ENCODE assay signal across 8 cellular contexts in genomic region chr9:128073260-128073886, GRCh38. TPM values are rescaled to one million over a fixed set of nuclear protein-coding genes. Genes with fewer than 3 reads are reported as not detected.
DNase-seq lines count a peak whose midpoint lies in the region; ATAC-seq, FAIRE-seq and TF ChIP-seq lines count a peak whose summit lies in the region.

No MANE protein-coding gene starts in this region.

- peaks cover 83% of the 10 kb centered on the region for H3K79me2 ChIP-seq in GM12878 (ENCODE audit: control insufficient read depth, insufficient read depth, low read length)

- RAD21 ChIA-PET in GM12878 (lab: Charles Lee; ENCODE audit: unreplicated experiment): interaction anchor here (0.8 to 3.3 kb wide), 11 partner anchors 9 to 611 kb away, joined by 3 to 11 read pairs (median 4); no protein-coding TSS in a partner anchor

- H2AFZ ChIP-seq in GM12878 (ENCODE audit: control insufficient read depth, low read depth, low read length): no peak overlapping the region

- H3K36me3 ChIP-seq in GM12878 (ENCODE audit: control insufficient read depth in 2 of 2, insufficient read depth in 2 of 2, low read length in 1 of 2): peaks cover 0 to 6% of the 10 kb centered on the region in 2 experiments; a peak in 2 of 4 replicates
- H3K36me3 ChIP-seq in mucosa of rectum (ENCODE audit: control insufficient read depth in 2 of 2, insufficient read depth in 2 of 2, low read length in 2 of 2): no peaks in the 10 kb centered on the region
- H3K36me3 ChIP-seq in urinary bladder (ENCODE audit: insufficient read depth): no peaks in the 10 kb centered on the region

- intact Hi-C loops in GM12878 (cut with micrococcal nuclease; ENCODE audit: unreplicated experiment): no loop called here

- H3K27me3 Mint-ChIP-seq in activated naive CD4-positive, alpha-beta T cell treated with anti-CD3 and anti-CD28 coated beads, Interleukin-2, amount 10 ng/mL, durations not matched to agents 7 days and 5 days: no peaks in the 10 kb centered on the region

- peaks cover 68% of the 10 kb centered on the region for H3K4me1 Mint-ChIP-seq in activated naive CD4-positive, alpha-beta T cell treated with anti-CD3 and anti-CD28 coated beads, Interleukin-2, amount 10 ng/mL, durations not matched to agents 7 days and 5 days

- TF ChIP-seq EP300 in GM12878 (IDR thresholded peaks at IDR 0.05; ENCODE audit: borderline replicate concordance in 1 of 2, control insufficient read depth in 1 of 2, low read depth in 2 of 2, low read length in 2 of 2): no peak

- peak overlapping the region; percentile 93 for H3K4me2 ChIP-seq in GM12878 (ENCODE audit: control insufficient read depth, insufficient read depth)

- no peak overlapping the region for H3K4me3 Mint-ChIP-seq in activated naive CD4-positive, alpha-beta T cell treated with anti-CD3 and anti-CD28 coated beads, Interleukin-2, amount 10 ng/mL, durations not matched to agents 7 days and 5 days

- FAIRE-seq in GM12878 (lab: Jason Lieb, UNC): no peak

- H3K9ac ChIP-seq in GM12878 (ENCODE audit: control insufficient read depth, insufficient read depth, low read length) (peak overlapping the region; percentile 72), mucosa of rectum (ENCODE audit: low read depth in 1 of 2, low read length in 2 of 2) (peak overlapping the region in 1 of 2 donors; percentile 37)

- SMC1A ChIA-PET in GM12878 (lab: Charles Lee; ENCODE audit: uncharacterized antibody, unreplicated experiment): interaction anchor here (0.6 to 5.1 kb wide), 13 partner anchors 7 to 268 kb away, joined by 3 to 21 read pairs (median 5); no protein-coding TSS in a partner anchor

- peaks cover 40% of the 10 kb centered on the region for H3K36me3 Mint-ChIP-seq in activated naive CD4-positive, alpha-beta T cell treated with anti-CD3 and anti-CD28 coated beads, Interleukin-2, amount 10 ng/mL, durations not matched to agents 7 days and 5 days

- CTCF ChIA-PET in activated naive CD4-positive, alpha-beta T cell treated with anti-CD3 and anti-CD28 coated beads, Interleukin-2, amount 10 ng/mL, durations not matched to agents 7 days and 5 days (lab: Charles Lee): interaction anchor here (0.9 to 2.5 kb wide), 5 partner anchors 31 to 132 kb away, joined by 3 to 8 read pairs (median 3); no protein-coding TSS in a partner anchor
- CTCF ChIA-PET in GM12878 (lab: Yijun Ruan, JAX): interaction anchor here (0.7 to 5.3 kb wide), 7 partner anchors 10 to 949 kb away, joined by 3 to 33 read pairs (median 13); no protein-coding TSS in a partner anchor

- no peak for TF ChIP-seq RAD21 in GM12878 (IDR thresholded peaks at IDR 0.05; ENCODE audit: insufficient read depth, low read depth, low read length)

- no peaks in the 10 kb centered on the region; the same call in 2 of the 3 replicates for H3K9me3 ChIP-seq in GM12878 (replicated peaks; ENCODE audit: control insufficient read depth, insufficient read depth, low read length)
- no peaks in the 10 kb centered on the region for H3K9me3 ChIP-seq in mucosa of rectum (ENCODE audit: control insufficient read depth in 2 of 2, low read length in 2 of 2)

- no peaks in the 10 kb centered on the region for H4K20me1 ChIP-seq in GM12878 (ENCODE audit: control insufficient read depth, insufficient read depth)

- WGBS in GM12878 (ENCODE audit: insufficient coverage, insufficient replicate concordance, low lambda C conversion rate, missing lambda C conversion rate): 78% methylated on average over 7 of the region's 7 CpGs
- 56% methylated on average over 7 of the region's 7 CpGs for WGBS in urinary bladder

- H3K4me3 ChIP-seq in GM12878 (peak overlapping the region; percentile 56), mucosa of rectum (ENCODE audit: low read length in 2 of 2) (peak overlapping the region in 1 of 2 donors; percentile 0), urinary bladder (ENCODE audit: low read depth, low read length) (no peak overlapping the region)

- no peak for TF ChIP-seq POLR2A in GM12878 (IDR thresholded peaks at IDR 0.05; ENCODE audit: low read depth, low read length)

- BruUV-seq in GM12878 (replicated peaks; lab: Mats Ljungman, UMichigan): no TSS peak

- H3K4me1 ChIP-seq in GM12878 (ENCODE audit: control insufficient read depth, insufficient read depth, low read length) (peaks cover 29% of the 10 kb centered on the region), mucosa of rectum (ENCODE audit: control insufficient read depth in 2 of 2, insufficient read depth in 2 of 2, low read length in 2 of 2) (peaks cover 30 to 44% of the 10 kb centered on the region in 2 donors), urinary bladder (ENCODE audit: insufficient read depth) (no peaks in the 10 kb centered on the region)

- no peak for ATAC-seq in GM12878
- ATAC-seq in GM18502 (IDR thresholded peaks at IDR 0.05; ENCODE audit: poor library complexity, unreplicated experiment): no peak

- no peak for DNase-seq in activated naive CD4-positive, alpha-beta T cell treated with anti-CD3 and anti-CD28 coated beads, Interleukin-2, amount 10 ng/mL, durations not matched to agents 7 days and 5 days
- no peak for DNase-seq in activated naive CD4-positive, alpha-beta T cell treated with Interleukin-2 at 50 U/mL for 16 hours
- DNase-seq in GM12878 (ENCODE audit: low read depth, low spot score): no peak
- DNase-seq in germinal center (ENCODE audit: low spot score): no peak
- no peak for DNase-seq in activated CD4-positive, alpha-beta T cell treated with anti-CD3 and anti-CD28 coated beads for 1 hour

- H3K27me3 ChIP-seq in GM12878 (replicated peaks in 1 of 2; ENCODE audit: control insufficient read depth in 2 of 2, insufficient read depth in 2 of 2, low read length in 1 of 2): no peaks in the 10 kb centered on the region
- no peaks in the 10 kb centered on the region for H3K27me3 ChIP-seq in mucosa of rectum (ENCODE audit: control insufficient read depth in 2 of 2, insufficient read depth in 2 of 2, low read length in 2 of 2)

- peak overlapping the region; percentile 87 for H3K27ac ChIP-seq in GM12878 (ENCODE audit: control insufficient read depth, insufficient read depth)
- peak overlapping the region; percentile 85 to 86 for H3K27ac ChIP-seq in mucosa of rectum (ENCODE audit: low read depth in 2 of 2, low read length in 2 of 2)
- peak overlapping the region; percentile 93 for H3K27ac ChIP-seq in urinary bladder (ENCODE audit: low read depth)

- no peak for TF ChIP-seq CTCF in GM12878 (IDR thresholded peaks at IDR 0.05 in 2 of 3, conservative IDR thresholded peaks at IDR 0.05 in 1 of 3; ENCODE audit: control insufficient read depth in 2 of 3, extremely low read depth in 1 of 3, insufficient read depth in 1 of 3, low read depth in 3 of 3, low read length in 3 of 3)

- POLR2A ChIA-PET in GM12878 (lab: Charles Lee): interaction anchor here (0.9 to 1.7 kb wide), 13 partner anchors 8 to 302 kb away, joined by 3 to 9 read pairs (median 4); partner anchors contain the start of genes EEIG1 and ST6GALNAC4

- H3K9me3 Mint-ChIP-seq in activated naive CD4-positive, alpha-beta T cell treated with anti-CD3 and anti-CD28 coated beads, Interleukin-2, amount 10 ng/mL, durations not matched to agents 7 days and 5 days: no peaks in the 10 kb centered on the region

- peak overlapping the region; percentile 95 for H3K27ac Mint-ChIP-seq in activated naive CD4-positive, alpha-beta T cell treated with anti-CD3 and anti-CD28 coated beads, Interleukin-2, amount 10 ng/mL, durations not matched to agents 7 days and 5 days

- in situ Hi-C loops in GM12878 (cut with MboI): no loop called here

RNA-seq across cellular contexts. Expression of gene SLC25A25, which starts 5.3 kb away (rescaled TPM):
- 21.3 and 21.7 TPM in 2 replicates for total RNA-seq in GM12878 (2013; cell fraction: nucleolus; rRNA removed)
- total RNA-seq in GM12878 (2014; rRNA removed) (17.1 and 17.5 TPM in 2 replicates), GM12878 (2014; rRNA removed; fragmentation: Illumina TruSeq; extraction: Trizol) (10.1 and 10.2 TPM in 2 replicates), GM12878 (2021) (14.3 and 15.7 TPM in 2 replicates), urinary bladder (14.4 TPM)
- 3.3 TPM for polyA plus RNA-seq in GM12878 (2011; ENCODE audit: low read depth)
- polyA plus RNA-seq in GM12878 (2011; rRNA removed) (5.9 and 8.2 TPM in 2 replicates), GM12878 (2014; fragmentation: Illumina TruSeq; extraction: Trizol) (3.2 and 6.6 TPM in 2 replicates), GM12878 (2014; fragmentation: Nextera tagmentation; extraction: Ambion mirVana) (under 1 TPM in 1 of 2 experiments, not detected in 1; 0.04 TPM), GM12878 (2014; rRNA removed) (12.4 and 13.4 TPM in 2 replicates), GM12878 (2016; fragmentation: Nextera tagmentation; extraction: Ambion mirVana) (10 to 100 TPM; 12.4 to 13.6 TPM), urinary bladder (23.1 TPM)
- 6.2 and 8.2 TPM in 2 replicates for polyA plus RNA-seq in GM12878 (2011; cell fraction: cytosol; rRNA removed)
- polyA plus RNA-seq in GM12878 (2011; cell fraction: nucleus; rRNA removed): 10.2 and 14.8 TPM in 2 replicates
- polyA plus RNA-seq in GM12878 (2012): 7.6 and 8.5 TPM in 2 replicates
- 5.6 and 9.7 TPM in 2 replicates for polyA minus RNA-seq in GM12878 (2011; rRNA and poly(A)+ RNA removed)
- 3.7 and 5.5 TPM in 2 replicates for polyA minus RNA-seq in GM12878 (2011; cell fraction: cytosol; rRNA and poly(A)+ RNA removed)
- 3.9 and 5.6 TPM in 2 replicates for polyA minus RNA-seq in GM12878 (2011; cell fraction: nucleus; rRNA and poly(A)+ RNA removed)

RNA-seq across cellular contexts. Expression of gene NAIF1, which starts 6.3 kb away (rescaled TPM):
- 8.3 and 10.0 TPM in 2 replicates for total RNA-seq in GM12878 (2013; cell fraction: nucleolus; rRNA removed)
- total RNA-seq in GM12878 (2014; rRNA removed) (10.7 and 14.2 TPM in 2 replicates), GM12878 (2014; rRNA removed; fragmentation: Illumina TruSeq; extraction: Trizol) (6.3 and 6.4 TPM in 2 replicates), GM12878 (2021) (8.6 and 10.3 TPM in 2 replicates), urinary bladder (6.9 TPM)
- 4.5 TPM for polyA plus RNA-seq in GM12878 (2011; ENCODE audit: low read depth)
- polyA plus RNA-seq in GM12878 (2011; rRNA removed) (6.1 and 9.4 TPM in 2 replicates), GM12878 (2014; fragmentation: Illumina TruSeq; extraction: Trizol) (5.2 and 6.2 TPM in 2 replicates), GM12878 (2014; fragmentation: Nextera tagmentation; extraction: Ambion mirVana) (1 to 10 TPM; 2.4 to 5.2 TPM), GM12878 (2014; rRNA removed) (8.5 and 9.3 TPM in 2 replicates), GM12878 (2016; fragmentation: Nextera tagmentation; extraction: Ambion mirVana) (1 to 10 TPM; 5.0 to 7.9 TPM), urinary bladder (8.2 TPM)
- 12.1 and 15.0 TPM in 2 replicates for polyA plus RNA-seq in GM12878 (2011; cell fraction: cytosol; rRNA removed)
- 5.9 and 7.8 TPM in 2 replicates for polyA plus RNA-seq in GM12878 (2011; cell fraction: nucleus; rRNA removed)
- polyA plus RNA-seq in GM12878 (2012): 8.4 and 9.3 TPM in 2 replicates
- 11.7 and 16.2 TPM in 2 replicates for polyA minus RNA-seq in GM12878 (2011; rRNA and poly(A)+ RNA removed)
- 6.7 and 10.7 TPM in 2 replicates for polyA minus RNA-seq in GM12878 (2011; cell fraction: cytosol; rRNA and poly(A)+ RNA removed)
- 1.8 and 5.3 TPM in 2 replicates for polyA minus RNA-seq in GM12878 (2011; cell fraction: nucleus; rRNA and poly(A)+ RNA removed)

RNA-seq across cellular contexts. Expression of gene PTGES2, which starts 54.2 kb away (rescaled TPM):
- total RNA-seq in GM12878 (2013; cell fraction: nucleolus; rRNA removed): 116 TPM in 2 replicates
- total RNA-seq in GM12878 (2014; rRNA removed) (127 and 141 TPM in 2 replicates), GM12878 (2014; rRNA removed; fragmentation: Illumina TruSeq; extraction: Trizol) (45.8 and 57.9 TPM in 2 replicates), GM12878 (2021) (99.5 and 106 TPM in 2 replicates), urinary bladder (21.1 TPM)
- polyA plus RNA-seq in GM12878 (2011; ENCODE audit: low read depth): 19.0 TPM
- polyA plus RNA-seq in GM12878 (2011; rRNA removed) (54.8 and 98.8 TPM in 2 replicates), GM12878 (2014; fragmentation: Illumina TruSeq; extraction: Trizol) (34.3 and 59.9 TPM in 2 replicates), GM12878 (2014; fragmentation: Nextera tagmentation; extraction: Ambion mirVana) (1 to 10 TPM; 2.1 to 7.0 TPM), GM12878 (2014; rRNA removed) (107 and 125 TPM in 2 replicates), GM12878 (2016; fragmentation: Nextera tagmentation; extraction: Ambion mirVana) (100 to 1,000 TPM; 114 to 131 TPM), urinary bladder (59.6 TPM)
- 104 and 167 TPM in 2 replicates for polyA plus RNA-seq in GM12878 (2011; cell fraction: cytosol; rRNA removed)
- 214 and 242 TPM in 2 replicates for polyA plus RNA-seq in GM12878 (2011; cell fraction: nucleus; rRNA removed)
- polyA plus RNA-seq in GM12878 (2012): 37.4 and 47.3 TPM in 2 replicates
- 67.9 and 113 TPM in 2 replicates for polyA minus RNA-seq in GM12878 (2011; rRNA and poly(A)+ RNA removed)
- polyA minus RNA-seq in GM12878 (2011; cell fraction: cytosol; rRNA and poly(A)+ RNA removed): 32.5 and 41.4 TPM in 2 replicates
- 42.6 and 74.1 TPM in 2 replicates for polyA minus RNA-seq in GM12878 (2011; cell fraction: nucleus; rRNA and poly(A)+ RNA removed)
